9 cellular contexts compared by ENCODE assay signal in genomic region chr3:153894857-153895256, GRCh38.
"Had no signal": no experiment of that assay in that cellular context is flagged by ENCODE, and none has a peak within 500 bp of the region (broad histone marks: within the 10 kb centered on the region; RNA-seq: fewer than 3 reads in every experiment).

No MANE protein-coding gene starts in this region.

- H3K27ac Mint-ChIP-seq: IgD-negative memory B cell had no signal

- DNase-seq: IMR-90, KBM-7, KG1 had no signal

- H3K9me3 Mint-ChIP-seq: IgD-negative memory B cell had no signal

- H3K4me2 ChIP-seq: KMS-11 had no signal

- H3K27ac ChIP-seq: HL-60, KMS-11 had no signal

- H3K4me3 ChIP-seq: K562 had no signal

- H3K27me3 Mint-ChIP-seq: IgD-negative memory B cell had no signal

- H3K4me3 Mint-ChIP-seq: IgD-negative memory B cell had no signal

- H3K9ac ChIP-seq: KMS-11 had no signal

- FAIRE-seq: HepG2, HTR-8/SVneo, K562 had no signal

- H3K4me1 Mint-ChIP-seq: IgD-negative memory B cell had no signal

- ATAC-seq: HepG2, K562 had no signal
